ENCODE assay signal across 15 cellular contexts in genomic region chr2:238345286-238345968, GRCh38. TPM values are rescaled to one million over a fixed set of nuclear protein-coding genes. Genes with fewer than 3 reads are reported as not detected.
A peak's percentile ranks its signal among the peaks of the same experiment; 100 is the strongest.
DNase-seq lines count a peak whose midpoint lies in the region; ATAC-seq and TF ChIP-seq lines count a peak whose summit lies in the region.
"Had no signal": no experiment of that assay in that cellular context is flagged by ENCODE, and none has a peak within 500 bp of the region (broad histone marks: within the 10 kb centered on the region; RNA-seq: fewer than 3 reads in every experiment).

No MANE protein-coding gene starts in this region.

- H3K9me2 ChIP-seq in PC-3 (replicated peaks; ENCODE audit: low read length), result no peaks in the 10 kb centered on the region

- peaks cover 2% of the 10 kb centered on the region for H3K4me1 Mint-ChIP-seq in progenitor cell of endocrine pancreas (ENCODE audit: low read depth)
- H3K4me1 Mint-ChIP-seq: CD8-positive, alpha-beta memory T cell had no signal

- TF ChIP-seq CTCF in right atrium auricular region (IDR thresholded peaks at IDR 0.05) (no peak), progenitor cell of endocrine pancreas (IDR thresholded peaks at IDR 0.05; ENCODE audit: unreplicated experiment) (no peak), PC-3 (conservative IDR thresholded peaks at IDR 0.05; ENCODE audit: low read depth, low read length) (no peak)

- ATAC-seq in Right ventricle myocardium superior (ENCODE audit: poor library complexity), result peak; percentile 88
- ATAC-seq in left cardiac atrium, result peak; percentile 68 to 85
- ATAC-seq in GM21786 (IDR thresholded peaks at IDR 0.05; ENCODE audit: unreplicated experiment), result no peak
- no peak for ATAC-seq in PC-3

- intact Hi-C loops in Right ventricle myocardium superior (cut with DNase I), result no loop called here
- intact Hi-C loops in left cardiac atrium (cut with DNase I), result no loop called here
- intact Hi-C loops in PC-3 (cut with micrococcal nuclease), result no loop called here

- no peak overlapping the region for H3K4me3 Mint-ChIP-seq in progenitor cell of endocrine pancreas (ENCODE audit: low read depth)
- H3K4me3 Mint-ChIP-seq: CD8-positive, alpha-beta memory T cell had no signal

- H3F3A ChIP-seq in PC-3 (ENCODE audit: low read length, unreplicated experiment), result no peaks in the 10 kb centered on the region

- no peak overlapping the region for H3K4me2 ChIP-seq in PC-3 (ENCODE audit: low read length)
- H3K4me2 ChIP-seq: KMS-11 had no signal

- peak overlapping the region in 1 of 2 donors; percentile 38 for H3K27ac ChIP-seq in right atrium auricular region
- H3K27ac ChIP-seq in PC-3 (ENCODE audit: low read length), result no peak overlapping the region
- H3K27ac ChIP-seq: BLaER1, KMS-11 had no signal

- no peak overlapping the region for H3K4me3 ChIP-seq in right atrium auricular region
- no peak overlapping the region for H3K4me3 ChIP-seq in NT2/D1 (ENCODE audit: insufficient read length, low read depth)
- no peak overlapping the region for H3K4me3 ChIP-seq in PC-3 (ENCODE audit: low read length)
- H3K4me3 ChIP-seq: BLaER1 had no signal

- no TSS peak for BruUV-seq in PC-3 (replicated peaks; lab: Mats Ljungman, UMichigan)

- H3K4me1 ChIP-seq in right atrium auricular region (no peaks in the 10 kb centered on the region), NT2/D1 (ENCODE audit: insufficient read depth, insufficient read length) (no peaks in the 10 kb centered on the region), PC-3 (ENCODE audit: insufficient read depth, low read length) (no peaks in the 10 kb centered on the region)

- H2AFZ ChIP-seq in PC-3 (ENCODE audit: low read length), result no peak overlapping the region

- no peaks in the 10 kb centered on the region for H3K27me3 Mint-ChIP-seq in progenitor cell of endocrine pancreas
- H3K27me3 Mint-ChIP-seq: CD8-positive, alpha-beta memory T cell had no signal

- no peaks in the 10 kb centered on the region for H4K20me1 ChIP-seq in PC-3 (ENCODE audit: low read length)
- H4K20me1 ChIP-seq: BLaER1 had no signal

- peak; percentile 55 for DNase-seq in Right ventricle myocardium superior
- no peak for DNase-seq in right atrium auricular region (ENCODE audit: low spot score)
- no peak for DNase-seq in NT2/D1 (ENCODE audit: low read depth, low spot score)
- DNase-seq in left cardiac atrium, result no peak
- no peak for DNase-seq in progenitor cell of endocrine pancreas (ENCODE audit: low spot score, unreplicated experiment)
- DNase-seq in PC-3, result no peak
- DNase-seq in activated gamma-delta T cell treated with Interleukin-2 at 50 U/mL for 16 hours, result no peak
- DNase-seq: CD8-positive, alpha-beta memory T cell; DMS79 treated with DMSO at 0.1 percent for 48 hours; NCI-H187; NCI-H2171 treated with DMSO at 0.1 percent for 48 hours; SIG-M5 had no signal

- H3K27ac Mint-ChIP-seq in progenitor cell of endocrine pancreas, result peak overlapping the region; percentile 43

- H3K9ac ChIP-seq in NT2/D1 (ENCODE audit: insufficient read length, low read depth) (peak overlapping the region; percentile 13), PC-3 (ENCODE audit: low read length) (no peak overlapping the region)
- H3K9ac ChIP-seq: BLaER1, KMS-11 had no signal

- no peaks in the 10 kb centered on the region for H3K9me3 Mint-ChIP-seq in progenitor cell of endocrine pancreas (ENCODE audit: low read depth)
- H3K9me3 Mint-ChIP-seq: CD8-positive, alpha-beta memory T cell had no signal

- H3K36me3 ChIP-seq in right atrium auricular region (peaks cover 12% of the 10 kb centered on the region), NT2/D1 (ENCODE audit: insufficient read depth, insufficient read length, low read length) (peaks cover 22% of the 10 kb centered on the region), PC-3 (ENCODE audit: low read depth, low read length) (peaks cover 12% of the 10 kb centered on the region)

- CTCF ChIA-PET in PC-3 (lab: Charles Lee), result no interaction called here

- POLR2A ChIA-PET in PC-3 (lab: Charles Lee; ENCODE audit: unreplicated experiment), result no interaction called here

- no peaks in the 10 kb centered on the region for H3K79me2 ChIP-seq in PC-3 (ENCODE audit: low read length)

- peaks cover 8% of the 10 kb centered on the region for H3K36me3 Mint-ChIP-seq in progenitor cell of endocrine pancreas (ENCODE audit: insufficient read depth)

- H3K9me3 ChIP-seq in right atrium auricular region, result no peaks in the 10 kb centered on the region
- no peaks in the 10 kb centered on the region for H3K9me3 ChIP-seq in NT2/D1 (ENCODE audit: insufficient read depth, low read length)
- H3K9me3 ChIP-seq in PC-3 (ENCODE audit: low read length), result no peaks in the 10 kb centered on the region
- H3K9me3 ChIP-seq: BLaER1 had no signal

- H3K27me3 ChIP-seq in right atrium auricular region (no peaks in the 10 kb centered on the region), NT2/D1 (ENCODE audit: insufficient read depth, insufficient read length) (no peaks in the 10 kb centered on the region), PC-3 (ENCODE audit: low read length) (no peaks in the 10 kb centered on the region)
- H3K27me3 ChIP-seq: BLaER1 had no signal

RNA-seq across cellular contexts. Expression of gene TRAF3IP1, which starts 25.1 kb away (rescaled TPM):
- total RNA-seq in Right ventricle myocardium superior (13.6 TPM), right atrium auricular region (1 to 10 TPM; 5.0 to 5.8 TPM), left cardiac atrium (10 to 100 TPM; 12.1 to 14.2 TPM), progenitor cell of endocrine pancreas (26.1 and 27.0 TPM in 2 replicates), PC-3 (2014; rRNA removed) (8.2 and 12.0 TPM in 2 replicates)

RNA-seq across cellular contexts. Expression of gene PER2, which starts 57.0 kb away (rescaled TPM):
- total RNA-seq in Right ventricle myocardium superior, result 3.6 TPM
- 1 to 10 TPM; 5.2 to 9.4 TPM for total RNA-seq in right atrium auricular region
- 1 to 10 TPM; 6.4 to 8.1 TPM for total RNA-seq in left cardiac atrium
- 14.3 and 20.2 TPM in 2 replicates for total RNA-seq in progenitor cell of endocrine pancreas
- total RNA-seq in PC-3 (2014; rRNA removed), result 8.6 and 13.0 TPM in 2 replicates

Comparison
In these comparisons a context has a peak if more than half of its experiments do, and no peak if none do; other contexts are left out.
1. ATAC-seq: peak in Right ventricle myocardium superior (single experiment) and left cardiac atrium (2 of 2); none in GM21786 (single experiment) and PC-3 (single experiment).